Comparison of ENCODE assay signal across 8 cellular contexts in genomic region chr7:139152149-139152548, GRCh38.
"Had no signal": no experiment of that assay in that cellular context is flagged by ENCODE, and none has a peak within 500 bp of the region (broad histone marks: within the 10 kb centered on the region; RNA-seq: fewer than 3 reads in every experiment).

No MANE protein-coding gene starts in this region.

- FAIRE-seq: HepG2, HTR-8/SVneo had no signal

- H3K4me1 Mint-ChIP-seq: IgD-negative memory B cell had no signal

- DNase-seq: IMR-90, KBM-7, KG1 had no signal

- H3K27ac ChIP-seq: HL-60, KMS-11 had no signal

- H3K4me3 Mint-ChIP-seq: IgD-negative memory B cell had no signal

- H3K27ac Mint-ChIP-seq: IgD-negative memory B cell had no signal

- ATAC-seq: HepG2 had no signal

- H3K27me3 Mint-ChIP-seq: IgD-negative memory B cell had no signal

- H3K9me3 Mint-ChIP-seq: IgD-negative memory B cell had no signal

- H3K4me2 ChIP-seq: KMS-11 had no signal

- H3K9ac ChIP-seq: KMS-11 had no signal
